In the genomic region with DNA sequence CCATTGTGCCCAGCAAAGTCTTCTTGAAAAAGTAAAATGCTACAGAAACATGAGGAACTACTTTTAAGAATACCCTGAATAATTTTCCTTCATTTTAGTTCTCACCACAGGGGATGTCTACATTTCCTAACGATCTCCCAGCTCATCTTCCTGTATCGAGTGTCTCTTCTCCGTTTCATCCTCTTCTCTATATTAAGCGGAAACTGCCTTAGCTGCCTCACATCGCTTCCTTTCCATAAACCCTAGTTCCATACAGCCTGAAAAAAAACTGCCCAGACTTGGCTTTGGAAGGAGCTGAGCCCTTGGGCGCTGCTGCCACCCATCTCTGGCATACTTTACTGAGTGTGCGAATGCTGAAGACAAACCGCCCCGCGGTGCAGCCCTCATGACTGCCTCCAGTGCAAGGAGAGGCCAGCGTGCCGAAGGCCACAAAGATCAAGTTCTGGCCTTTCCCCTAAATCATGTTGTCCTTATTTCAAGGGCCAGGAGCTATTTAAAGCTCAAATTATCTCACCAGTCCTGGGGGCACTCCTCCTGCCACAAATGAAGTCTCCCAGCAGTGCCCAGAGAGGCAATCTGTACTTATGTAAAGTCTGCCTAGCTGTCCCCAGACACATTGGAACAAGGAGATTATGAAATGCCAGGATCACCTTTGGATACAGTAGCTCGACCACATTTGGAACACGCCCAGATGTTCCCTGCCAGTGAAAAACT, we compare ENCODE assay signal across 11 cellular contexts. TPM values are rescaled to one million over a fixed set of nuclear protein-coding genes. Genes with fewer than 3 reads are reported as not detected.
DNase-seq lines count a peak whose midpoint lies in the region; ATAC-seq and TF ChIP-seq lines count a peak whose summit lies in the region.
"Had no signal": no experiment of that assay in that cellular context is flagged by ENCODE, and none has a peak within 500 bp of the region (broad histone marks: within the 10 kb centered on the region; RNA-seq: fewer than 3 reads in every experiment).

No MANE protein-coding gene starts in this region.

- peaks cover 82% of the 10 kb centered on the region for H3K4me1 Mint-ChIP-seq in dendritic cell treated with granulocyte-macrophage colony-stimulating factor and Interleukin-4, amounts not matched to agents 40 ng/mL and 50 ng/mL, for 4 days (ENCODE audit: low read depth)
- peaks cover 60% of the 10 kb centered on the region for H3K4me1 Mint-ChIP-seq in stimulated activated effector memory CD8-positive, alpha-beta T cell treated with anti-CD3 and anti-CD28 coated beads, Interleukin-12 subunit alpha, Interleukin-12 subunit beta, amount 100 ng/mL, for 72 hours
- no peaks in the 10 kb centered on the region for H3K4me1 Mint-ChIP-seq in neural progenitor cell

- peak; percentile 19 to 26 for TF ChIP-seq RAD21 in liver (IDR thresholded peaks at IDR 0.05)

- no peaks in the 10 kb centered on the region for H3K27me3 ChIP-seq in liver (ENCODE audit: control insufficient read depth in 4 of 4, insufficient read depth in 4 of 4, low read length in 3 of 4)
- no peaks in the 10 kb centered on the region for H3K27me3 ChIP-seq in neural progenitor cell

- no peaks in the 10 kb centered on the region for H3K9me3 ChIP-seq in liver (ENCODE audit: control insufficient read depth in 4 of 4, low read length in 3 of 4)
- no peaks in the 10 kb centered on the region for H3K9me3 ChIP-seq in neural progenitor cell (ENCODE audit: low read depth)

- H3K9ac ChIP-seq in liver (ENCODE audit: low read depth in 1 of 2, low read length in 2 of 2) = no peak overlapping the region
- H3K9ac ChIP-seq in neural progenitor cell = no peak overlapping the region

- H3K27ac ChIP-seq in liver (ENCODE audit: low read depth in 1 of 2, low read length in 2 of 2) (peak overlapping the region; percentile 20 to 42), neural progenitor cell (no peak overlapping the region)

- H3K27me3 Mint-ChIP-seq in dendritic cell treated with granulocyte-macrophage colony-stimulating factor and Interleukin-4, amounts not matched to agents 40 ng/mL and 50 ng/mL, for 4 days = no peaks in the 10 kb centered on the region
- peaks cover 5% of the 10 kb centered on the region for H3K27me3 Mint-ChIP-seq in neural progenitor cell (ENCODE audit: insufficient read depth, low read depth)

- TF ChIP-seq CTCF in liver (IDR thresholded peaks at IDR 0.05; ENCODE audit: low read depth, low read length, missing input control) = no peak
- no peak for TF ChIP-seq CTCF in neural progenitor cell (IDR thresholded peaks at IDR 0.05)

- peaks cover 100% of the 10 kb centered on the region for H3K79me2 ChIP-seq in neural progenitor cell (ENCODE audit: low read depth)

- H3K4me1 ChIP-seq in liver (ENCODE audit: control insufficient read depth in 4 of 4, insufficient read depth in 4 of 4, low read length in 3 of 4) = peaks cover 7 to 38% (median 32%) of the 10 kb centered on the region in 4 donors
- H3K4me1 ChIP-seq in neural progenitor cell = no peaks in the 10 kb centered on the region

- no peak overlapping the region for H3K4me3 ChIP-seq in liver (ENCODE audit: low read depth in 1 of 3, low read length in 3 of 3)
- no peak overlapping the region for H3K4me3 ChIP-seq in neural progenitor cell

- peaks cover 9% of the 10 kb centered on the region for H3F3A ChIP-seq in neural progenitor cell (ENCODE audit: low read depth)

- H3K36me3 Mint-ChIP-seq in dendritic cell treated with granulocyte-macrophage colony-stimulating factor and Interleukin-4, amounts not matched to agents 40 ng/mL and 50 ng/mL, for 4 days (ENCODE audit: low read depth) = peaks cover 90% of the 10 kb centered on the region
- peaks cover 97% of the 10 kb centered on the region for H3K36me3 Mint-ChIP-seq in stimulated activated effector memory CD8-positive, alpha-beta T cell treated with anti-CD3 and anti-CD28 coated beads, Interleukin-12 subunit alpha, Interleukin-12 subunit beta, amount 100 ng/mL, for 72 hours
- H3K36me3 Mint-ChIP-seq in neural progenitor cell = peaks cover 31% of the 10 kb centered on the region

- H4K20me1 ChIP-seq in neural progenitor cell (ENCODE audit: low read depth) = peaks cover 100% of the 10 kb centered on the region

- H3K36me3 ChIP-seq in liver (ENCODE audit: control insufficient read depth in 4 of 4, insufficient read depth in 3 of 4, low read depth in 1 of 4, low read length in 3 of 4) (peaks cover 3 to 14% (median 10%) of the 10 kb centered on the region in 4 donors), neural progenitor cell (no peaks in the 10 kb centered on the region)

- WGBS in liver = 40% methylated on average over 14 of the region's 14 CpGs

- intact Hi-C loops in dendritic cell treated with granulocyte-macrophage colony-stimulating factor and Interleukin-4, amounts not matched to agents 40 ng/mL and 50 ng/mL, for 4 days (cut with micrococcal nuclease) = no loop called here

- H2AFZ ChIP-seq in neural progenitor cell (replicated peaks) = no peak overlapping the region

- no peaks in the 10 kb centered on the region for H3K9me3 Mint-ChIP-seq in dendritic cell treated with granulocyte-macrophage colony-stimulating factor and Interleukin-4, amounts not matched to agents 40 ng/mL and 50 ng/mL, for 4 days
- H3K9me3 Mint-ChIP-seq in stimulated activated effector memory CD8-positive, alpha-beta T cell treated with anti-CD3 and anti-CD28 coated beads, Interleukin-12 subunit alpha, Interleukin-12 subunit beta, amount 100 ng/mL, for 72 hours = no peaks in the 10 kb centered on the region
- H3K9me3 Mint-ChIP-seq in neural progenitor cell = no peaks in the 10 kb centered on the region

- ATAC-seq in stimulated activated effector memory CD8-positive, alpha-beta T cell treated with anti-CD3 and anti-CD28 coated beads, Interleukin-12 subunit alpha, Interleukin-12 subunit beta, amount 100 ng/mL, for 72 hours = no peak
- no peak for ATAC-seq in HG03439 (IDR thresholded peaks at IDR 0.05; ENCODE audit: unreplicated experiment)

- no peak overlapping the region for H3K4me2 ChIP-seq in neural progenitor cell

- peak; percentile 80 to 85 for DNase-seq in Kasumi-1 (lab: John Stamatoyannopoulos, UW)
- no peak for DNase-seq in stimulated activated effector memory CD8-positive, alpha-beta T cell treated with anti-CD3 and anti-CD28 coated beads, Interleukin-12 subunit alpha, Interleukin-12 subunit beta, amount 100 ng/mL, for 72 hours (ENCODE audit: low spot score in 2 of 2)
- DNase-seq in NCI-H345 treated with DMSO at 0.1 percent for 48 hours (lab: John Stamatoyannopoulos, UW; ENCODE audit: unreplicated experiment) = no peak
- no peak for DNase-seq in NCI-H1105 treated with DMSO at 0.1 percent for 48 hours (lab: John Stamatoyannopoulos, UW)
- no peak for DNase-seq in neural progenitor cell (ENCODE audit: low spot score)
- DNase-seq: activated CD4-positive, alpha-beta T cell treated with anti-CD3 and anti-CD28 coated beads, Interleukin-2, amount 50 U/mL, for 1 hour; NCI-H2081; SIG-M5 had no signal

- H3K27ac Mint-ChIP-seq in dendritic cell treated with granulocyte-macrophage colony-stimulating factor and Interleukin-4, amounts not matched to agents 40 ng/mL and 50 ng/mL, for 4 days = peak overlapping the region; percentile 36
- peak overlapping the region; percentile 63 for H3K27ac Mint-ChIP-seq in stimulated activated effector memory CD8-positive, alpha-beta T cell treated with anti-CD3 and anti-CD28 coated beads, Interleukin-12 subunit alpha, Interleukin-12 subunit beta, amount 100 ng/mL, for 72 hours
- no peak overlapping the region for H3K27ac Mint-ChIP-seq in neural progenitor cell

- no peak overlapping the region for H3K4me3 Mint-ChIP-seq in dendritic cell treated with granulocyte-macrophage colony-stimulating factor and Interleukin-4, amounts not matched to agents 40 ng/mL and 50 ng/mL, for 4 days
- no peak overlapping the region for H3K4me3 Mint-ChIP-seq in stimulated activated effector memory CD8-positive, alpha-beta T cell treated with anti-CD3 and anti-CD28 coated beads, Interleukin-12 subunit alpha, Interleukin-12 subunit beta, amount 100 ng/mL, for 72 hours
- H3K4me3 Mint-ChIP-seq in neural progenitor cell = no peak overlapping the region

TF ChIP-seq in liver, 16 proteins besides CTCF, POLR2A, EP300 and RAD21 (continues in another document):
- peak; percentile 68 for TF ChIP-seq SP1 (IDR thresholded peaks at IDR 0.05)
- peak; percentile 7 for TF ChIP-seq FOXA2 (IDR thresholded peaks at IDR 0.05)
- peak; percentile 33 for TF ChIP-seq YY1 (IDR thresholded peaks at IDR 0.05)
- peak; percentile 72 to 77 for TF ChIP-seq RXRA (IDR thresholded peaks at IDR 0.05)
- no peak for TF ChIP-seq HNF4G (IDR thresholded peaks at IDR 0.05)
- TF ChIP-seq EGR1 (IDR thresholded peaks at IDR 0.05; ENCODE audit: low read depth in 2 of 2) = no peak
- TF ChIP-seq, protein P1, sequence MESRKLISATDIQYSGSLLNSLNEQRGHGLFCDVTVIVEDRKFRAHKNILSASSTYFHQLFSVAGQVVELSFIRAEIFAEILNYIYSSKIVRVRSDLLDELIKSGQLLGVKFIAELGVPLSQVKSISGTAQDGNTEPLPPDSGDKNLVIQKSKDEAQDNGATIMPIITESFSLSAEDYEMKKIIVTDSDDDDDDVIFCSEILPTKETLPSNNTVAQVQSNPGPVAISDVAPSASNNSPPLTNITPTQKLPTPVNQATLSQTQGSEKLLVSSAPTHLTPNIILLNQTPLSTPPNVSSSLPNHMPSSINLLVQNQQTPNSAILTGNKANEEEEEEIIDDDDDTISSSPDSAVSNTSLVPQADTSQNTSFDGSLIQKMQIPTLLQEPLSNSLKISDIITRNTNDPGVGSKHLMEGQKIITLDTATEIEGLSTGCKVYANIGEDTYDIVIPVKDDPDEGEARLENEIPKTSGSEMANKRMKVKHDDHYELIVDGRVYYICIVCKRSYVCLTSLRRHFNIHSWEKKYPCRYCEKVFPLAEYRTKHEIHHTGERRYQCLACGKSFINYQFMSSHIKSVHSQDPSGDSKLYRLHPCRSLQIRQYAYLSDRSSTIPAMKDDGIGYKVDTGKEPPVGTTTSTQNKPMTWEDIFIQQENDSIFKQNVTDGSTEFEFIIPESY (IDR thresholded peaks at IDR 0.05) = peak; percentile 47
- peak; percentile 85 for TF ChIP-seq NR2F2 (IDR thresholded peaks at IDR 0.05)
- peak; percentile 16 to 27 for TF ChIP-seq JUND (IDR thresholded peaks at IDR 0.05)
- TF ChIP-seq FOXA1 (IDR thresholded peaks at IDR 0.05) = no peak
- TF ChIP-seq GABPA (IDR thresholded peaks at IDR 0.05 in 1 of 2, conservative IDR thresholded peaks at IDR 0.05 in 1 of 2) = no peak
- TF ChIP-seq, protein P2, sequence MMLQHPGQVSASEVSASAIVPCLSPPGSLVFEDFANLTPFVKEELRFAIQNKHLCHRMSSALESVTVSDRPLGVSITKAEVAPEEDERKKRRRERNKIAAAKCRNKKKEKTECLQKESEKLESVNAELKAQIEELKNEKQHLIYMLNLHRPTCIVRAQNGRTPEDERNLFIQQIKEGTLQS (IDR thresholded peaks at IDR 0.05) = no peak
- TF ChIP-seq HNF4A (conservative IDR thresholded peaks at IDR 0.05) = peak; percentile 73 to 78

RNA-seq across cellular contexts. Expression of gene YWHAG, which starts 25.2 kb away (rescaled TPM):
- 10 to 100 TPM; 43.1 to 46.7 TPM for total RNA-seq in liver
- 10 to 100 TPM; 11.6 to 43.9 TPM for polyA plus RNA-seq in liver
- 179 and 190 TPM in 2 replicates for total RNA-seq in neural progenitor cell (ENCODE audit: low replicate concordance)

RNA-seq across cellular contexts. Expression of gene HSPB1, which starts 31.1 kb away (rescaled TPM):
- total RNA-seq in liver (10 to 100 TPM; 25.5 to 39.2 TPM), neural progenitor cell (ENCODE audit: low replicate concordance) (9.7 and 20.8 TPM in 2 replicates)
- 100 to 1,000 TPM; 169 to 186 TPM for polyA plus RNA-seq in liver

Comparison
In these comparisons a context has a peak if more than half of its experiments do, and no peak if none do; other contexts are left out.
1. DNase-seq: peak in Kasumi-1 (2 of 2); none in stimulated activated effector memory CD8-positive, alpha-beta T cell treated with anti-CD3 and anti-CD28 coated beads, Interleukin-12 subunit alpha, Interleukin-12 subunit beta, amount 100 ng/mL, for 72 hours (0 of 2), NCI-H345 treated with DMSO at 0.1 percent for 48 hours (single experiment), NCI-H1105 treated with DMSO at 0.1 percent for 48 hours (single experiment) and neural progenitor cell (single experiment).